ENCODE assay signal across 31 cellular contexts in the genomic region with DNA sequence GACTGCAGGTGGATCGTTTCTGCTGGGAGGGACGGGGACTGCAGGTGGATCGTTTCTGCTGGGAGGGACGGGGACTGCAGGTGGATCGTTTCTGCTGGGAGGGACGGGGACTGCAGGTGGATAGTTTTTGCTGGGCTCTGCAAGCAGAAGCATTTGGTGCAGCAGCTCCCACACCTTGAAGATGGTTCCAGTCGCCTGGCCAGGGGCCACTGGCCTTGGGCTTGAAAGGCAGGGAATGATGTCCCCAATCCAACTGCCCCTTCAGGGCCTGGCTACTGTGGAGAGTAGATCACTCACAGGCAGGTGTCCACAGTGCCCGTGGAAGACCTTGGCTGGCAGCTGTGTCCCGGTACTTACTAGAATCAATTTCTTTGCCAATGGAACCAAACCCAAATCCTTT.
"Had no signal": no experiment of that assay in that cellular context is flagged by ENCODE, and none has a peak within 500 bp of the region (broad histone marks: within the 10 kb centered on the region; RNA-seq: fewer than 3 reads in every experiment).

No MANE protein-coding gene starts in this region.

- H3K9me3 Mint-ChIP-seq: activated CD4-positive, alpha-beta memory T cell treated with anti-CD3 and anti-CD28 coated beads for 36 hours; activated CD4-positive, alpha-beta T cell treated with anti-CD3 and anti-CD28 coated beads, Interleukin-2, amount 10 ng/mL, durations not matched to agents 24 days and 14 days; activated naive CD4-positive, alpha-beta T cell treated with anti-CD3 and anti-CD28 coated beads for 36 hours; activated naive CD8-positive, alpha-beta T cell treated with anti-CD3 and anti-CD28 coated beads for 36 hours; activated T-helper 1 cell treated with anti-CD3 and anti-CD28 coated beads, Interleukin-12 subunit alpha, Interleukin-12 subunit beta, Interleukin-2, Interleukin-4 antibody, amounts not matched to agents 30 ng/mL and 10 ng/mL and 1 ng/mL, durations not matched to agents 14 hours and 24 hours and 36 hours; nephron; T-helper 1 cell treated with Interleukin-12 subunit alpha and Interleukin-12 subunit beta and Interleukin-4 antibody, amounts not matched to agents 30 μg/mL and 1 μg/mL, for 36 hours; type B pancreatic cell had no signal

- H3K27ac ChIP-seq: adrenal gland, heart right ventricle, left ventricle myocardium inferior, pancreas, thoracic aorta, VCaP had no signal

- H3K4me3 ChIP-seq: adrenal gland, heart right ventricle, left ventricle myocardium inferior, pancreas, thoracic aorta had no signal

- H3K9me3 ChIP-seq: adrenal gland, heart right ventricle, left ventricle myocardium inferior, pancreas, thoracic aorta had no signal

- FAIRE-seq: endothelial cell of umbilical vein, pancreas, TTC549 had no signal

- DNase-seq: activated CD4-positive, alpha-beta memory T cell treated with anti-CD3 and anti-CD28 coated beads for 36 hours; activated CD4-positive, alpha-beta T cell treated with anti-CD3 and anti-CD28 coated beads, Interleukin-2, amount 10 ng/mL, durations not matched to agents 24 days and 14 days; activated CD4-positive, CD25-positive, alpha-beta regulatory T cell treated with anti-CD3 and anti-CD28 coated beads, Interleukin-2, amount 50 U/mL, for 72 hours; activated CD8-positive, alpha-beta memory T cell treated with anti-CD3 and anti-CD28 coated beads, Interleukin-2, amount 50 U/mL, for 4 hours; activated effector memory CD4-positive, alpha-beta T cell treated with anti-CD3 and anti-CD28 coated beads, Interleukin-2, amount 50 U/mL, for 16 hours; activated naive CD4-positive, alpha-beta T cell treated with anti-CD3 and anti-CD28 coated beads for 36 hours; activated naive CD8-positive, alpha-beta T cell treated with anti-CD3 and anti-CD28 coated beads for 36 hours; activated T-cell treated with anti-CD3 and anti-CD28 coated beads, Interleukin-2, amount 50 U/mL, for 1 hour; adrenal gland; aorta; brain microvascular endothelial cell; caudate nucleus; foreskin fibroblast; heart right ventricle; kidney glomerular epithelial cell; left ventricle myocardium inferior; right cardiac atrium; stimulated activated CD4-positive, alpha-beta T cell treated with anti-CD3 and anti-CD28 coated beads, Interleukin-12 subunit alpha, Interleukin-12 subunit beta, amount 100 ng/mL, for 4 hours; stimulated activated CD4-positive, alpha-beta T cell treated with anti-CD3 and anti-CD28 coated beads, Interleukin-4, amount 100 ng/mL, for 1 hour; stimulated activated naive CD8-positive, alpha-beta T cell treated with anti-CD3 and anti-CD28 coated beads, Interleukin-15, Interleukin-2, amounts not matched to agents 100 U/mL and 50 U/mL, for 24 hours; SW 1271; T-helper 9 cell had no signal

- H3K36me3 ChIP-seq: adrenal gland, brain microvascular endothelial cell, heart right ventricle, left ventricle myocardium inferior, pancreas, thoracic aorta had no signal

- H3K36me3 Mint-ChIP-seq: activated CD4-positive, alpha-beta memory T cell treated with anti-CD3 and anti-CD28 coated beads for 36 hours; activated naive CD8-positive, alpha-beta T cell treated with anti-CD3 and anti-CD28 coated beads for 36 hours had no signal

- H3K4me3 Mint-ChIP-seq: activated CD4-positive, alpha-beta memory T cell treated with anti-CD3 and anti-CD28 coated beads for 36 hours; activated CD4-positive, alpha-beta T cell treated with anti-CD3 and anti-CD28 coated beads, Interleukin-2, amount 10 ng/mL, durations not matched to agents 24 days and 14 days; activated naive CD4-positive, alpha-beta T cell treated with anti-CD3 and anti-CD28 coated beads for 36 hours; activated naive CD8-positive, alpha-beta T cell treated with anti-CD3 and anti-CD28 coated beads for 36 hours; activated T-helper 1 cell treated with anti-CD3 and anti-CD28 coated beads, Interleukin-12 subunit alpha, Interleukin-12 subunit beta, Interleukin-2, Interleukin-4 antibody, amounts not matched to agents 30 ng/mL and 10 ng/mL and 1 ng/mL, durations not matched to agents 14 hours and 24 hours and 36 hours; nephron; T-helper 1 cell treated with Interleukin-12 subunit alpha and Interleukin-12 subunit beta and Interleukin-4 antibody, amounts not matched to agents 30 μg/mL and 1 μg/mL, for 36 hours; type B pancreatic cell had no signal

- H3K27me3 ChIP-seq: adrenal gland, brain microvascular endothelial cell, heart right ventricle, pancreas had no signal

- H3K27me3 Mint-ChIP-seq: activated naive CD8-positive, alpha-beta T cell treated with anti-CD3 and anti-CD28 coated beads for 36 hours; type B pancreatic cell had no signal

- H3K27ac Mint-ChIP-seq: activated CD4-positive, alpha-beta memory T cell treated with anti-CD3 and anti-CD28 coated beads for 36 hours; activated CD4-positive, alpha-beta T cell treated with anti-CD3 and anti-CD28 coated beads, Interleukin-2, amount 10 ng/mL, durations not matched to agents 24 days and 14 days; activated naive CD4-positive, alpha-beta T cell treated with anti-CD3 and anti-CD28 coated beads for 36 hours; activated naive CD8-positive, alpha-beta T cell treated with anti-CD3 and anti-CD28 coated beads for 36 hours; activated T-helper 1 cell treated with anti-CD3 and anti-CD28 coated beads, Interleukin-12 subunit alpha, Interleukin-12 subunit beta, Interleukin-2, Interleukin-4 antibody, amounts not matched to agents 30 ng/mL and 10 ng/mL and 1 ng/mL, durations not matched to agents 14 hours and 24 hours and 36 hours; nephron; T-helper 1 cell treated with Interleukin-12 subunit alpha and Interleukin-12 subunit beta and Interleukin-4 antibody, amounts not matched to agents 30 μg/mL and 1 μg/mL, for 36 hours; type B pancreatic cell had no signal

- ATAC-seq: heart right ventricle; pancreas; right cardiac atrium; stimulated activated naive CD8-positive, alpha-beta T cell treated with anti-CD3 and anti-CD28 coated beads, Interleukin-15, Interleukin-2, amounts not matched to agents 100 U/mL and 50 U/mL, for 24 hours had no signal
